1 cellular context compared by ENCODE assay signal in the genomic region with DNA sequence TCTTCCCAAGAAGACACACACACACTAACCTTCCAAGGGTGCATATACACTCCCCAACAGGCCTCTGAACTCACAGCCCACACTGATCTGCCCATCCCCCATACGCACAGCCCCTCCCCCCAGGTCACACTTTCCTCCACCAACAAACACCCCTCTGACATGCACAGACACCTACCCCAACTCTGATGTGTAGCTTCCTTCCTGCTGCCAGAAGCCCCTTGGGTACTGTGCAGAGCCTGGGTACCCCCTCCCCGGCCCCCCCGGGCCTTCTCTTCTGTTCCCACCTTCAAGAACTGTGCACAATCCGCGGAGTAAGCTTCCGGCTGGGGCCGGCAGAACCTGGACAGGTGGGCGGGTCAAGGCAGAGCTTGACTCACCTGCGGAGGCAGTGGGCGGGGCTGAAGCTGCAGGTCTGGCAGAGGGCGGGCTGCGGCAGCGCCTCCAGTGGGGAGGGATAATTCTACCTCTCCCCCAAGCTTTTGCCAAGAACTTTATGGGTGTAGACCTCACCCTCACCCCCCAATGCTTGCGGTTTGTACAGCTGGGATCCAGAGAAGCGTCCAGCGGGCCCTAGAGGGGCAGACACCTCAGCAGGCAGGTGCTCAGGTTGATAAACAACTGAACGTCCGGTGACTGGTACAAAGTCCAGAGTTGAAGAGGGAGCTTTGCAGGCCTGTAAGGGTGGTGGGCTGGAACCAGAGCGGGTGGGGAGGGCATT.
A peak's percentile ranks its signal among the peaks of the same experiment; 100 is the strongest.
TF ChIP-seq lines count a peak whose summit lies in the region.

A gene (minus strand): TSS at position 313 of the 718 bp plus-strand sequence. CDS start 2,311 bp downstream, outside the sequence.

TF ChIP-seq in liver, 16 proteins besides CTCF, POLR2A, EP300 and RAD21 (continued from another document):
- TF ChIP-seq, protein P1, sequence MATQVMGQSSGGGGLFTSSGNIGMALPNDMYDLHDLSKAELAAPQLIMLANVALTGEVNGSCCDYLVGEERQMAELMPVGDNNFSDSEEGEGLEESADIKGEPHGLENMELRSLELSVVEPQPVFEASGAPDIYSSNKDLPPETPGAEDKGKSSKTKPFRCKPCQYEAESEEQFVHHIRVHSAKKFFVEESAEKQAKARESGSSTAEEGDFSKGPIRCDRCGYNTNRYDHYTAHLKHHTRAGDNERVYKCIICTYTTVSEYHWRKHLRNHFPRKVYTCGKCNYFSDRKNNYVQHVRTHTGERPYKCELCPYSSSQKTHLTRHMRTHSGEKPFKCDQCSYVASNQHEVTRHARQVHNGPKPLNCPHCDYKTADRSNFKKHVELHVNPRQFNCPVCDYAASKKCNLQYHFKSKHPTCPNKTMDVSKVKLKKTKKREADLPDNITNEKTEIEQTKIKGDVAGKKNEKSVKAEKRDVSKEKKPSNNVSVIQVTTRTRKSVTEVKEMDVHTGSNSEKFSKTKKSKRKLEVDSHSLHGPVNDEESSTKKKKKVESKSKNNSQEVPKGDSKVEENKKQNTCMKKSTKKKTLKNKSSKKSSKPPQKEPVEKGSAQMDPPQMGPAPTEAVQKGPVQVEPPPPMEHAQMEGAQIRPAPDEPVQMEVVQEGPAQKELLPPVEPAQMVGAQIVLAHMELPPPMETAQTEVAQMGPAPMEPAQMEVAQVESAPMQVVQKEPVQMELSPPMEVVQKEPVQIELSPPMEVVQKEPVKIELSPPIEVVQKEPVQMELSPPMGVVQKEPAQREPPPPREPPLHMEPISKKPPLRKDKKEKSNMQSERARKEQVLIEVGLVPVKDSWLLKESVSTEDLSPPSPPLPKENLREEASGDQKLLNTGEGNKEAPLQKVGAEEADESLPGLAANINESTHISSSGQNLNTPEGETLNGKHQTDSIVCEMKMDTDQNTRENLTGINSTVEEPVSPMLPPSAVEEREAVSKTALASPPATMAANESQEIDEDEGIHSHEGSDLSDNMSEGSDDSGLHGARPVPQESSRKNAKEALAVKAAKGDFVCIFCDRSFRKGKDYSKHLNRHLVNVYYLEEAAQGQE (IDR thresholded peaks at IDR 0.05) = no peak
- TF ChIP-seq RXRA (IDR thresholded peaks at IDR 0.05) (peak in 1 of 2 donors; percentile 8), SP1 (IDR thresholded peaks at IDR 0.05) (peak; percentile 41), FOXA1 (IDR thresholded peaks at IDR 0.05) (no peak), GABPA (IDR thresholded peaks at IDR 0.05 in 1 of 2, conservative IDR thresholded peaks at IDR 0.05 in 1 of 2) (no peak), EGR1 (IDR thresholded peaks at IDR 0.05; ENCODE audit: low read depth in 2 of 2) (no peak), HNF4G (IDR thresholded peaks at IDR 0.05) (peak; percentile 49), TAF1 (conservative IDR thresholded peaks at IDR 0.05) (no peak)
- TF ChIP-seq, protein P2, sequence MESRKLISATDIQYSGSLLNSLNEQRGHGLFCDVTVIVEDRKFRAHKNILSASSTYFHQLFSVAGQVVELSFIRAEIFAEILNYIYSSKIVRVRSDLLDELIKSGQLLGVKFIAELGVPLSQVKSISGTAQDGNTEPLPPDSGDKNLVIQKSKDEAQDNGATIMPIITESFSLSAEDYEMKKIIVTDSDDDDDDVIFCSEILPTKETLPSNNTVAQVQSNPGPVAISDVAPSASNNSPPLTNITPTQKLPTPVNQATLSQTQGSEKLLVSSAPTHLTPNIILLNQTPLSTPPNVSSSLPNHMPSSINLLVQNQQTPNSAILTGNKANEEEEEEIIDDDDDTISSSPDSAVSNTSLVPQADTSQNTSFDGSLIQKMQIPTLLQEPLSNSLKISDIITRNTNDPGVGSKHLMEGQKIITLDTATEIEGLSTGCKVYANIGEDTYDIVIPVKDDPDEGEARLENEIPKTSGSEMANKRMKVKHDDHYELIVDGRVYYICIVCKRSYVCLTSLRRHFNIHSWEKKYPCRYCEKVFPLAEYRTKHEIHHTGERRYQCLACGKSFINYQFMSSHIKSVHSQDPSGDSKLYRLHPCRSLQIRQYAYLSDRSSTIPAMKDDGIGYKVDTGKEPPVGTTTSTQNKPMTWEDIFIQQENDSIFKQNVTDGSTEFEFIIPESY (IDR thresholded peaks at IDR 0.05) = no peak
